ENCODE assay signal across 8 cellular contexts in the genomic region with DNA sequence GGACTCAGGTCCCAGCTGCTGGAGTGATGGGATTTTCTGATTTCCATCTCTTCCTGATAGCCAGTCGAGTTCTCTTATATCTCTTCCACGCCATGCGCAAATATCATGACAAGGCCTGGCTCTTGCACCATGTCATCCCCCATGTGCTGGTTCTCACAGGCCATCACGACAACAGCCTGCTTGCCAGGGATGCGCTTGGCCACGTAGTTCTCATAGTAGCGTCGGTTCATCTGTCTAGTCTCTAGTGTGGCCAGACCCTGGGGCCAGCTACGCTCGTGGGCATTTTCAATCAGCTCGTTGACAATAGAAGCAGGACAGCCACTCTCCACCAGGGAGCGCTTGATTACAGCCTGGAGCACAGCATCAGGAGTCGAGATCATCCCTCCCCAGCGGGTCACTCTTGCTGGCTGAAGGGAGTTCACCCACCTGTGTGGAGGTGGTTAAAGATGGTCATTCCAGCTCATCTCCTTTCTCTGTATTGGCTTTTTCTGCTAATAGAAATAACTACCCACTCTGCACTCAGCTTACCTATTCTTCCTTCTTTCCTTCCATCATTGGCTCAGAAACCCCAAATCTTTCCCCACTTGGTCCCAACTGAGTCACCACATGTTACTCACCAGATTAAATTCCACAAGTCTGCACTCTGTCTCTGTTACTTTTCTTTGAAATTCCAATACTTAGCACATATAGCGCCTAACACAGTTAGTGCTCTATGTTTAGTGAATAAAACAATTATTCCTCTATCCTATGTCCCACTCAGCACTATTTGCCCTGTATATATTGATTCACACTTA. TPM values are rescaled to one million over a fixed set of nuclear protein-coding genes. Genes with fewer than 3 reads are reported as not detected.
DNase-seq lines count a peak whose midpoint lies in the region; ATAC-seq, FAIRE-seq and TF ChIP-seq lines count a peak whose summit lies in the region.

No MANE protein-coding gene starts in this region.

- intact Hi-C loops in pancreas (cut with DNase I), result no loop called here

- DNase-seq in NCI-H146 (lab: John Stamatoyannopoulos, UW), result peak; percentile 56
- no peak for DNase-seq in NCI-H146 treated with DMSO at 0.1 percent for 48 hours (lab: John Stamatoyannopoulos, UW; ENCODE audit: unreplicated experiment)
- DNase-seq in Kasumi-1 (lab: John Stamatoyannopoulos, UW), result peak; percentile 64 to 69
- peak; percentile 33 to 53 for DNase-seq in activated CD4-positive, alpha-beta T cell treated with anti-CD3 and anti-CD28 coated beads, Interleukin-2, amount 50 U/mL, for 48 hours
- peak; percentile 54 to 55 for DNase-seq in fibroblast of lung (ENCODE audit: low read depth in 2 of 2)
- DNase-seq in pancreas, result peak in 4 of 6 donors; percentile 39 to 59 (median 44)
- no peak for DNase-seq in cerebellar nuclear complex (lab: John Stamatoyannopoulos, UW)

- H3K36me3 ChIP-seq in fibroblast of lung (ENCODE audit: control insufficient read depth, insufficient read depth, low read length), result peaks cover 28% of the 10 kb centered on the region
- H3K36me3 ChIP-seq in pancreas, result peaks cover 6 to 49% (median 16%) of the 10 kb centered on the region in 3 donors

- ATAC-seq in pancreas (peak; percentile 62 to 93 (median 82)), GM19023 (IDR thresholded peaks at IDR 0.05; ENCODE audit: unreplicated experiment) (no peak)

- H3K27me3 ChIP-seq in fibroblast of lung (ENCODE audit: control insufficient read depth, insufficient read depth, low read length) (no peaks in the 10 kb centered on the region), pancreas (no peaks in the 10 kb centered on the region)

- TF ChIP-seq CTCF in fibroblast of lung (conservative IDR thresholded peaks at IDR 0.05 in 1 of 2, IDR thresholded peaks at IDR 0.05 in 1 of 2; ENCODE audit: low read depth in 1 of 2, low read length in 2 of 2) (peak; percentile 55 to 73), pancreas (IDR thresholded peaks at IDR 0.05) (peak in 3 of 4 donors; percentile 10 to 29 (median 16))

- H3K4me3 ChIP-seq in fibroblast of lung (replicated peaks in 1 of 4; ENCODE audit: control extremely low read depth in 1 of 4, insufficient read depth in 1 of 4, low read depth in 3 of 4, low read length in 4 of 4) (no peak overlapping the region), pancreas (no peak overlapping the region)

- H3K9me3 ChIP-seq in fibroblast of lung (ENCODE audit: control insufficient read depth, insufficient read depth, low read depth, low read length) (no peaks in the 10 kb centered on the region), pancreas (no peaks in the 10 kb centered on the region)

- H3K27ac ChIP-seq in fibroblast of lung (ENCODE audit: insufficient read depth, low read length), result peak overlapping the region; percentile 47
- no peak overlapping the region for H3K27ac ChIP-seq in pancreas

- FAIRE-seq in pancreas (lab: Jason Lieb, UNC), result no peak

- H3K9ac ChIP-seq in fibroblast of lung (ENCODE audit: insufficient read depth, low read length), result no peak overlapping the region

- no peaks in the 10 kb centered on the region for H3K79me2 ChIP-seq in fibroblast of lung (ENCODE audit: control insufficient read depth, insufficient read depth, low read length)

- H2AFZ ChIP-seq in fibroblast of lung (ENCODE audit: low read length), result no peak overlapping the region

- no peaks in the 10 kb centered on the region for H4K20me1 ChIP-seq in fibroblast of lung (ENCODE audit: control insufficient read depth, extremely low read depth, insufficient read depth, low read length)

- H3K4me1 ChIP-seq in fibroblast of lung (ENCODE audit: control insufficient read depth, extremely low read depth, insufficient read depth, low read length), result peaks cover 7% of the 10 kb centered on the region
- H3K4me1 ChIP-seq in pancreas, result no peaks in the 10 kb centered on the region

- no peak overlapping the region for H3K4me2 ChIP-seq in fibroblast of lung (ENCODE audit: extremely low read depth, insufficient read depth, low read length)

- WGBS in pancreas, 2 donors, result 57 to 61% methylated on average over 15 of the region's 15 CpGs

RNA-seq across cellular contexts. Expression of gene RNF41, which starts 15.2 kb away (rescaled TPM):
- 120 and 199 TPM in 2 replicates for total RNA-seq in fibroblast of lung
- polyA plus RNA-seq in fibroblast of lung, result 88.4 and 99.7 TPM in 2 replicates
- 55.4 and 62.2 TPM in 2 replicates for polyA plus RNA-seq in fibroblast of lung (2012)
- 494 and 557 TPM in 2 replicates for polyA minus RNA-seq in fibroblast of lung (ENCODE audit: low replicate concordance)
- 10 to 100 TPM; 11.6 to 21.9 (median 16.7) TPM for total RNA-seq in pancreas
- polyA plus RNA-seq in pancreas, result 10 to 100 TPM in 1 of 2 donors, 1 to 10 TPM in 1; 6.8 to 16.2 TPM

RNA-seq across cellular contexts. Expression of gene SMARCC2, which starts 17.3 kb away (rescaled TPM):
- total RNA-seq in fibroblast of lung (55.5 and 70.8 TPM in 2 replicates), pancreas (10 to 100 TPM; 26.3 to 64.5 (median 38.2) TPM)
- polyA plus RNA-seq in fibroblast of lung (60.2 and 69.6 TPM in 2 replicates), pancreas (10 to 100 TPM; 33.1 to 42.2 TPM)
- 49.2 and 50.4 TPM in 2 replicates for polyA plus RNA-seq in fibroblast of lung (2012)
- polyA minus RNA-seq in fibroblast of lung (ENCODE audit: low replicate concordance), result 64.1 and 69.7 TPM in 2 replicates

RNA-seq across cellular contexts. Expression of gene NABP2, which starts 17.6 kb away (rescaled TPM):
- total RNA-seq in fibroblast of lung (25.9 and 29.2 TPM in 2 replicates), pancreas (10 to 100 TPM; 14.3 to 23.6 (median 18.3) TPM)
- polyA plus RNA-seq in fibroblast of lung (39.7 and 65.5 TPM in 2 replicates), pancreas (10 to 100 TPM; 14.1 to 17.9 TPM)
- 36.4 and 49.3 TPM in 2 replicates for polyA plus RNA-seq in fibroblast of lung (2012)
- polyA minus RNA-seq in fibroblast of lung (ENCODE audit: low replicate concordance), result 25.1 and 42.7 TPM in 2 replicates

RNA-seq across cellular contexts. Expression of gene SLC39A5, which starts 23.3 kb away (rescaled TPM):
- total RNA-seq in fibroblast of lung (not detected in 2 replicates), pancreas (100 to 1,000 TPM; 108 to 289 (median 226) TPM)
- polyA plus RNA-seq in fibroblast of lung (not detected in 2 replicates), pancreas (100 to 1,000 TPM; 307 to 615 TPM)
- not detected in 2 replicates for polyA plus RNA-seq in fibroblast of lung (2012)
- not detected in 2 replicates for polyA minus RNA-seq in fibroblast of lung (ENCODE audit: low replicate concordance)

RNA-seq across cellular contexts. Expression of gene MYL6, which starts 48.4 kb away (rescaled TPM):
- total RNA-seq in fibroblast of lung (1,163 and 1,517 TPM in 2 replicates), pancreas (100 to 1,000 TPM; 270 to 669 (median 431) TPM)
- polyA plus RNA-seq in fibroblast of lung (6,238 and 7,941 TPM in 2 replicates), pancreas (1,000 to 10,000 TPM in 1 of 2 donors, 100 to 1,000 TPM in 1; 887 to 1,217 TPM)
- 4,582 and 6,828 TPM in 2 replicates for polyA plus RNA-seq in fibroblast of lung (2012)
- 818 and 1,187 TPM in 2 replicates for polyA minus RNA-seq in fibroblast of lung (ENCODE audit: low replicate concordance)

Comparison
In these comparisons a context has a peak if more than half of its experiments do, and no peak if none do; other contexts are left out.
1. DNase-seq: peak in NCI-H146 (single experiment), Kasumi-1 (2 of 2), activated CD4-positive, alpha-beta T cell treated with anti-CD3 and anti-CD28 coated beads, Interleukin-2, amount 50 U/mL, for 48 hours (2 of 2), fibroblast of lung (2 of 2) and pancreas (4 of 6); none in NCI-H146 treated with DMSO at 0.1 percent for 48 hours (single experiment) and cerebellar nuclear complex (0 of 2).